In genomic region chr7:5584821-5585220, GRCh38 we compare ENCODE assay signal across 27 cellular contexts.
"Had no signal": no experiment of that assay in that cellular context is flagged by ENCODE, and none has a peak within 500 bp of the region (broad histone marks: within the 10 kb centered on the region; RNA-seq: fewer than 3 reads in every experiment).

No MANE protein-coding gene starts in this region.

- H3K9me3 ChIP-seq: adrenal gland, colonic mucosa, esophagus squamous epithelium, gastroesophageal sphincter, heart left ventricle, mucosa of descending colon, stomach, testis, uterus had no signal

- ATAC-seq: effector memory CD8-positive, alpha-beta T cell; gastroesophageal sphincter; heart left ventricle; left ventricle myocardium superior; mucosa of descending colon; WTC11 had no signal

- H3K36me3 ChIP-seq: adrenal gland, colonic mucosa, esophagus squamous epithelium, gastroesophageal sphincter, heart left ventricle, stomach, uterus had no signal

- H3K4me3 Mint-ChIP-seq: activated naive CD8-positive, alpha-beta T cell; activated T-cell treated with anti-CD3 and anti-CD28 coated beads, Interleukin-2, amount 50 U/mL, for 24 hours; effector memory CD8-positive, alpha-beta T cell; naive B cell; WTC11 had no signal

- H3K4me1 ChIP-seq: colonic mucosa, testis, uterus had no signal

- H3K9me3 Mint-ChIP-seq: activated T-cell treated with anti-CD3 and anti-CD28 coated beads, Interleukin-2, amount 50 U/mL, for 24 hours; activated T-helper 2 cell treated with anti-CD3 and anti-CD28 coated beads, Interferon-gamma antibody, Interleukin-2, Interleukin-4, amounts not matched to agents 10 μg/mL and 5 μg/mL and 100 μg/mL, durations not matched to agents 14 hours and 24 hours and 36 hours; effector memory CD8-positive, alpha-beta T cell; WTC11 had no signal

- H3K27ac ChIP-seq: adrenal gland, colonic mucosa, esophagus squamous epithelium, gastroesophageal sphincter, heart left ventricle, stomach, testis, uterus had no signal

- H3K36me3 Mint-ChIP-seq: activated naive CD8-positive, alpha-beta T cell; naive B cell; WTC11 had no signal

- FAIRE-seq: astrocyte, bronchial epithelial cell, islet of Langerhans had no signal

- H3K4me3 ChIP-seq: adrenal gland, colonic mucosa, dorsolateral prefrontal cortex, esophagus squamous epithelium, gastroesophageal sphincter, heart left ventricle, mucosa of descending colon, stomach, testis, uterus had no signal

- DNase-seq: activated naive CD4-positive, alpha-beta T cell; activated T-cell treated with anti-CD3 and anti-CD28 coated beads, Interleukin-2, amount 50 U/mL, for 24 hours; adrenal gland; colonic mucosa; dorsolateral prefrontal cortex; effector memory CD8-positive, alpha-beta T cell; esophagus squamous epithelium; heart left ventricle; left ventricle myocardium superior; mucosa of descending colon; naive B cell; retina; stimulated activated CD4-positive, alpha-beta T cell treated with anti-CD3 and anti-CD28 coated beads, Interleukin-4, amount 100 ng/mL, for 24 hours; stomach; T-helper 1 cell; T1000; testis; trophoblast cell; uterus had no signal

- H3K27ac Mint-ChIP-seq: activated naive CD8-positive, alpha-beta T cell; activated T-cell treated with anti-CD3 and anti-CD28 coated beads, Interleukin-2, amount 50 U/mL, for 24 hours; activated T-helper 2 cell treated with anti-CD3 and anti-CD28 coated beads, Interferon-gamma antibody, Interleukin-2, Interleukin-4, amounts not matched to agents 10 μg/mL and 5 μg/mL and 100 μg/mL, durations not matched to agents 14 hours and 24 hours and 36 hours; effector memory CD8-positive, alpha-beta T cell; progenitor cell of endocrine pancreas; WTC11 had no signal

- H3K27me3 ChIP-seq: adrenal gland, colonic mucosa, dorsolateral prefrontal cortex, esophagus squamous epithelium, gastroesophageal sphincter, heart left ventricle, testis, uterus had no signal
